7 cellular contexts compared by ENCODE assay signal in genomic region chr4:121950680-121951569, GRCh38. TPM values are rescaled to one million over a fixed set of nuclear protein-coding genes. Genes with fewer than 3 reads are reported as not detected.
DNase-seq lines count a peak whose midpoint lies in the region; ATAC-seq, FAIRE-seq and TF ChIP-seq lines count a peak whose summit lies in the region.

No MANE protein-coding gene starts in this region.

- H3F3A ChIP-seq in PC-3 (ENCODE audit: low read length, unreplicated experiment) (no peaks in the 10 kb centered on the region), smooth muscle cell (ENCODE audit: low read depth) (no peaks in the 10 kb centered on the region)

- H3K4me2 ChIP-seq in PC-3 (ENCODE audit: low read length) (peak overlapping the region; percentile 73), astrocyte (ENCODE audit: low read length) (peak overlapping the region; percentile 99), smooth muscle cell (peak overlapping the region; percentile 99)

- H3K27me3 Mint-ChIP-seq in astrocyte (ENCODE audit: low read depth, unreplicated experiment): peaks cover 66% of the 10 kb centered on the region

- H3K4me1 ChIP-seq in PC-3 (ENCODE audit: insufficient read depth, low read length) (no peaks in the 10 kb centered on the region), astrocyte (ENCODE audit: insufficient read depth, low read length) (peaks cover 4% of the 10 kb centered on the region), iPS-18a (ENCODE audit: control insufficient read depth, low read depth, low read length) (no peaks in the 10 kb centered on the region), smooth muscle cell (ENCODE audit: low read depth) (peaks cover 11% of the 10 kb centered on the region)

- peak overlapping the region; percentile 85 for H3K4me3 Mint-ChIP-seq in astrocyte (ENCODE audit: unreplicated experiment)

- H2AFZ ChIP-seq in PC-3 (ENCODE audit: low read length): peak overlapping the region; percentile 50; the same call in 1 of the 2 replicates
- H2AFZ ChIP-seq in astrocyte (ENCODE audit: low read depth, low read length): peak overlapping the region; percentile 93
- peak overlapping the region; percentile 91 for H2AFZ ChIP-seq in smooth muscle cell (ENCODE audit: low read depth)

- no peak for FAIRE-seq in astrocyte (lab: Jason Lieb, UNC)

- CTCF ChIA-PET in PC-3 (lab: Charles Lee): no interaction called here

- no peak overlapping the region for H3K9ac ChIP-seq in PC-3 (ENCODE audit: low read length)
- H3K9ac ChIP-seq in astrocyte (ENCODE audit: low read length): peak overlapping the region; percentile 56
- H3K9ac ChIP-seq in iPS-18a (ENCODE audit: low read length): peak overlapping the region; percentile 45
- H3K9ac ChIP-seq in smooth muscle cell (ENCODE audit: low read depth): no peak overlapping the region

- no peaks in the 10 kb centered on the region for H3K9me3 Mint-ChIP-seq in astrocyte (ENCODE audit: unreplicated experiment)

- no peaks in the 10 kb centered on the region for H4K20me1 ChIP-seq in PC-3 (ENCODE audit: low read length)
- H4K20me1 ChIP-seq in astrocyte (ENCODE audit: insufficient read depth, low read length): no peaks in the 10 kb centered on the region
- no peaks in the 10 kb centered on the region for H4K20me1 ChIP-seq in smooth muscle cell (ENCODE audit: low read depth)

- BruUV-seq in PC-3 (replicated peaks; lab: Mats Ljungman, UMichigan): no TSS peak

- ATAC-seq in GM18867 (IDR thresholded peaks at IDR 0.05; ENCODE audit: unreplicated experiment): peak; percentile 31
- ATAC-seq in HG02759 (IDR thresholded peaks at IDR 0.05; ENCODE audit: unreplicated experiment): peak; percentile 28
- no peak for ATAC-seq in PC-3

- POLR2A ChIA-PET in PC-3 (lab: Charles Lee; ENCODE audit: unreplicated experiment): no interaction called here

- H3K9me2 ChIP-seq in PC-3 (replicated peaks; ENCODE audit: low read length): no peaks in the 10 kb centered on the region

- H3K27ac Mint-ChIP-seq in astrocyte (ENCODE audit: unreplicated experiment): no peak overlapping the region

- H3K4me3 ChIP-seq in PC-3 (ENCODE audit: low read length): peak overlapping the region; percentile 53
- peak overlapping the region; percentile 72 for H3K4me3 ChIP-seq in astrocyte (ENCODE audit: insufficient read depth, low read depth, low read length)
- H3K4me3 ChIP-seq in iPS-18a (ENCODE audit: low read length): peak overlapping the region; percentile 80
- peak overlapping the region; percentile 72 for H3K4me3 ChIP-seq in smooth muscle cell

- TF ChIP-seq CTCF in PC-3 (conservative IDR thresholded peaks at IDR 0.05; ENCODE audit: low read depth, low read length) (no peak), astrocyte (IDR thresholded peaks at IDR 0.05; ENCODE audit: insufficient read depth, low read depth, low read length) (no peak), smooth muscle cell (IDR thresholded peaks at IDR 0.05; ENCODE audit: borderline replicate concordance, insufficient read depth, poor library complexity, severe bottlenecking) (no peak)

- peaks cover 2% of the 10 kb centered on the region for H3K4me1 Mint-ChIP-seq in astrocyte (ENCODE audit: low read depth, unreplicated experiment)

- H3K79me2 ChIP-seq in PC-3 (ENCODE audit: low read length) (no peaks in the 10 kb centered on the region), astrocyte (ENCODE audit: insufficient read depth, low read length) (no peaks in the 10 kb centered on the region), smooth muscle cell (ENCODE audit: low read depth) (no peaks in the 10 kb centered on the region)

- no peaks in the 10 kb centered on the region for H3K36me3 Mint-ChIP-seq in astrocyte (ENCODE audit: low read depth, unreplicated experiment)

- H3K27me3 ChIP-seq in PC-3 (ENCODE audit: low read length) (peaks cover 54% of the 10 kb centered on the region), astrocyte (ENCODE audit: insufficient read depth, low read length) (peaks cover 17% of the 10 kb centered on the region), iPS-18a (ENCODE audit: control insufficient read depth, insufficient read depth, low read length) (peaks cover 69% of the 10 kb centered on the region), smooth muscle cell (ENCODE audit: low read depth) (peaks cover 92% of the 10 kb centered on the region)

- H3K36me3 ChIP-seq in PC-3 (ENCODE audit: low read depth, low read length): no peaks in the 10 kb centered on the region
- no peaks in the 10 kb centered on the region for H3K36me3 ChIP-seq in astrocyte (ENCODE audit: insufficient read depth, low read length)
- H3K36me3 ChIP-seq in iPS-18a (ENCODE audit: control insufficient read depth, low read depth, low read length): no peaks in the 10 kb centered on the region
- H3K36me3 ChIP-seq in smooth muscle cell (ENCODE audit: low read depth): no peaks in the 10 kb centered on the region

- H3K27ac ChIP-seq in PC-3 (ENCODE audit: low read length) (no peak overlapping the region), astrocyte (ENCODE audit: low read depth, low read length) (no peak overlapping the region), iPS-18a (ENCODE audit: low read length) (no peak overlapping the region), smooth muscle cell (ENCODE audit: low read depth) (no peak overlapping the region)

- intact Hi-C loops in PC-3 (cut with micrococcal nuclease): no loop called here

- DNase-seq in PC-3 (no peak), astrocyte (ENCODE audit: low read depth) (no peak), smooth muscle cell (lab: John Stamatoyannopoulos, UW; ENCODE audit: unreplicated experiment) (peak; percentile 15), NCI-H2107 (lab: John Stamatoyannopoulos, UW) (no peak)

- WGBS in smooth muscle cell (ENCODE audit: low lambda C conversion rate): 2% methylated on average over 74 of the region's 83 CpGs

- H3K9me3 ChIP-seq in PC-3 (ENCODE audit: low read length): no peaks in the 10 kb centered on the region
- no peaks in the 10 kb centered on the region for H3K9me3 ChIP-seq in astrocyte (ENCODE audit: insufficient read depth, low read depth, low read length)
- H3K9me3 ChIP-seq in iPS-18a (ENCODE audit: control insufficient read depth, low read depth, low read length): no peaks in the 10 kb centered on the region
- no peaks in the 10 kb centered on the region for H3K9me3 ChIP-seq in smooth muscle cell (replicated peaks; ENCODE audit: low read depth)

RNA-seq across cellular contexts. Expression of gene TRPC3, which starts 0.9 kb away (rescaled TPM):
- total RNA-seq in PC-3 (2014; rRNA removed): not detected in 2 replicates
- total RNA-seq in astrocyte: 0.07 TPM in 1 of 2 replicates, not detected in the other
- 0.36 and 1.3 TPM in 2 replicates for total RNA-seq in smooth muscle cell
- polyA plus RNA-seq in smooth muscle cell: 0.17 TPM in 1 of 2 replicates, not detected in the other

Comparison
In these comparisons a context has a peak if more than half of its experiments do, and no peak if none do; other contexts are left out.
1. H3K9ac ChIP-seq: peak in astrocyte (single experiment) and iPS-18a (single experiment); none in PC-3 (single experiment) and smooth muscle cell (single experiment).
2. Peak in every context shown above with its lines, with median percentiles within 50 percentile points of each other: H2AFZ ChIP-seq, H3K4me2 ChIP-seq and H3K4me3 ChIP-seq.